9 cellular contexts compared by ENCODE assay signal in genomic region chr13:107203146-107203847, GRCh38.
DNase-seq lines count a peak whose midpoint lies in the region; ATAC-seq, FAIRE-seq and TF ChIP-seq lines count a peak whose summit lies in the region.
"Had no signal": no experiment of that assay in that cellular context is flagged by ENCODE, and none has a peak within 500 bp of the region (broad histone marks: within the 10 kb centered on the region; RNA-seq: fewer than 3 reads in every experiment).

No MANE protein-coding gene starts in this region.

- no peaks in the 10 kb centered on the region for H3K9me3 Mint-ChIP-seq in activated T-cell treated with anti-CD3 and anti-CD28 coated beads, Interleukin-2, amount 50 U/mL, for 24 hours
- H3K9me3 Mint-ChIP-seq: activated naive CD4-positive, alpha-beta T cell treated with anti-CD3 and anti-CD28 coated beads, Interleukin-2, amount 50 U/mL, for 24 hours had no signal

- H3K9me3 ChIP-seq in HepG2 (ENCODE audit: low read length): no peaks in the 10 kb centered on the region
- no peaks in the 10 kb centered on the region for H3K9me3 ChIP-seq in aorta (ENCODE audit: control insufficient read depth, low read length)

- POLR2A ChIA-PET in HepG2 (lab: Yijun Ruan, JAX): no interaction called here

- H3K36me3 Mint-ChIP-seq in activated T-cell treated with anti-CD3 and anti-CD28 coated beads, Interleukin-2, amount 50 U/mL, for 24 hours (ENCODE audit: low read depth): no peaks in the 10 kb centered on the region
- H3K36me3 Mint-ChIP-seq: activated naive CD4-positive, alpha-beta T cell treated with anti-CD3 and anti-CD28 coated beads, Interleukin-2, amount 50 U/mL, for 24 hours had no signal

- no TSS peak for BruUV-seq in HepG2 (replicated peaks; lab: Mats Ljungman, UMichigan)

- H2AFZ ChIP-seq in HepG2 (ENCODE audit: low read length): no peak overlapping the region

- no peak for TF ChIP-seq RAD21 in HepG2 (CRISPR knock-in tag; IDR thresholded peaks at IDR 0.05)

- no peak overlapping the region for H3K9ac ChIP-seq in HepG2 (ENCODE audit: insufficient read depth, low read depth, low read length)

- H3K4me2 ChIP-seq in HepG2 (ENCODE audit: low read depth, low read length): no peak overlapping the region

- peak; percentile 77 for FAIRE-seq in HepG2 (lab: Jason Lieb, UNC)

- TF ChIP-seq POLR2A in HepG2 (IDR thresholded peaks at IDR 0.05; ENCODE audit: insufficient read depth in 1 of 2, low read depth in 2 of 2, low read length in 2 of 2): no peak

- TF ChIP-seq EP300 in HepG2 (IDR thresholded peaks at IDR 0.05; ENCODE audit: low read depth in 2 of 2, low read length in 2 of 2) (no peak), HepG2 (CRISPR knock-in tag; IDR thresholded peaks at IDR 0.05; ENCODE audit: borderline replicate concordance) (no peak)

- in situ Hi-C loops in HepG2 (cut with HindIII; ENCODE audit: extremely low pct_ligation_motif_present, low pct_unique_long_range_greater_than_20kb): loop anchor here (25.0 kb wide), 1 partner anchor 659 kb away; a partner anchor contains a TSS

- CTCF ChIA-PET in HepG2 (lab: Yijun Ruan, JAX; ENCODE audit: low intra/inter-chr PET ratio, low total read pairs): no interaction called here

- H3K36me3 ChIP-seq in HepG2 (replicated peaks in 1 of 2; ENCODE audit: control insufficient read depth in 1 of 2, insufficient read depth in 2 of 2, low read length in 2 of 2) (no peaks in the 10 kb centered on the region), aorta (ENCODE audit: control insufficient read depth in 1 of 2, insufficient read depth in 2 of 2, low read length in 1 of 2) (no peaks in the 10 kb centered on the region)

- H3K27me3 Mint-ChIP-seq in activated T-cell treated with anti-CD3 and anti-CD28 coated beads, Interleukin-2, amount 50 U/mL, for 24 hours: peaks cover 9% of the 10 kb centered on the region

- intact Hi-C loops in HepG2 (cut with micrococcal nuclease; ENCODE audit: unreplicated experiment) (no loop called here), aorta (cut with DNase I) (loop anchor here in 1 of 2 donors (10.0 kb wide), 1 partner anchor 172 kb away; no protein-coding TSS in a partner anchor)

- H3K27ac ChIP-seq in HepG2 (ENCODE audit: extremely low read length, insufficient read depth, low read length) (no peak overlapping the region), aorta (ENCODE audit: low read depth in 1 of 2, low read length in 2 of 2) (no peak overlapping the region)

- DNase-seq in COR-L47 (lab: John Stamatoyannopoulos, UW) (peak; percentile 13), HCEC 1CT (peak; percentile 22), amniotic epithelial cell (ENCODE audit: low read depth) (peak; percentile 37), HepG2 (ENCODE audit: low spot score) (peak; percentile 63), aorta (no peak)
- no peak for DNase-seq in activated T-cell treated with anti-CD3 and anti-CD28 coated beads, Interleukin-2, amount 50 U/mL, for 24 hours

- WGBS in HepG2 (ENCODE audit: low lambda C conversion rate): 15% methylated on average over 6 of the region's 11 CpGs
- 70 to 73% methylated on average over 11 of the region's 11 CpGs for WGBS in aorta, 2 donors

- no peaks in the 10 kb centered on the region for H4K20me1 ChIP-seq in HepG2 (ENCODE audit: insufficient read depth, low read length)

- no peaks in the 10 kb centered on the region for H3K79me2 ChIP-seq in HepG2 (ENCODE audit: insufficient read depth, low read length)

- peaks cover 0 to 4% of the 10 kb centered on the region in 2 experiments; a peak in 1 of 5 replicates for H3K27me3 ChIP-seq in HepG2 (ENCODE audit: control insufficient read depth in 1 of 2, insufficient read depth in 2 of 2, low read length in 2 of 2)
- H3K27me3 ChIP-seq in aorta (ENCODE audit: control insufficient read depth in 1 of 2, insufficient read depth in 2 of 2, low read length in 1 of 2): peaks cover 0 to 2% of the 10 kb centered on the region in 2 donors

- H3K4me3 Mint-ChIP-seq in activated T-cell treated with anti-CD3 and anti-CD28 coated beads, Interleukin-2, amount 50 U/mL, for 24 hours: no peak overlapping the region
- H3K4me3 Mint-ChIP-seq: activated naive CD4-positive, alpha-beta T cell treated with anti-CD3 and anti-CD28 coated beads, Interleukin-2, amount 50 U/mL, for 24 hours had no signal

- H3K4me3 ChIP-seq in HepG2 (replicated peaks in 1 of 3; ENCODE audit: insufficient read depth in 1 of 3, low read depth in 2 of 3, low read length in 3 of 3) (no peak overlapping the region), aorta (ENCODE audit: low read length in 2 of 2) (no peak overlapping the region)

- ATAC-seq in HepG2 (peak; percentile 93), GM21717 (IDR thresholded peaks at IDR 0.05; ENCODE audit: unreplicated experiment) (no peak), aorta (ENCODE audit: low FRiP score) (no peak), HG03457 (IDR thresholded peaks at IDR 0.05; ENCODE audit: unreplicated experiment) (no peak)

- no peaks in the 10 kb centered on the region for H3K4me1 Mint-ChIP-seq in activated T-cell treated with anti-CD3 and anti-CD28 coated beads, Interleukin-2, amount 50 U/mL, for 24 hours (ENCODE audit: low read depth)
- H3K4me1 Mint-ChIP-seq: activated naive CD4-positive, alpha-beta T cell treated with anti-CD3 and anti-CD28 coated beads, Interleukin-2, amount 50 U/mL, for 24 hours had no signal

- H3K4me1 ChIP-seq in HepG2 (ENCODE audit: insufficient read depth, low read length) (peaks cover 13% of the 10 kb centered on the region), aorta (ENCODE audit: control insufficient read depth in 1 of 2, insufficient read depth in 2 of 2, low read length in 2 of 2) (no peaks in the 10 kb centered on the region)

- H3K27ac Mint-ChIP-seq in activated T-cell treated with anti-CD3 and anti-CD28 coated beads, Interleukin-2, amount 50 U/mL, for 24 hours: no peak overlapping the region
- H3K27ac Mint-ChIP-seq: activated naive CD4-positive, alpha-beta T cell treated with anti-CD3 and anti-CD28 coated beads, Interleukin-2, amount 50 U/mL, for 24 hours had no signal

- TF ChIP-seq CTCF in HepG2 (CRISPR knock-in tag; IDR thresholded peaks at IDR 0.05): peak; percentile 66

TF ChIP-seq in HepG2, 621 proteins besides CTCF, POLR2A, EP300 and RAD21 (continues in another document):
- TF ChIP-seq CBX1 (IDR thresholded peaks at IDR 0.05; ENCODE audit: low read depth) (no peak), MXD1 (CRISPR knock-in tag; IDR thresholded peaks at IDR 0.05) (no peak), TFDP2 (CRISPR knock-in tag; IDR thresholded peaks at IDR 0.05) (peak; percentile 48; the same call in 1 of the 2 replicates), PBX3 (CRISPR knock-in tag; IDR thresholded peaks at IDR 0.05; ENCODE audit: borderline replicate concordance) (no peak), ZNF720 (CRISPR knock-in tag; IDR thresholded peaks at IDR 0.05) (no peak), HMGXB4 (CRISPR knock-in tag; IDR thresholded peaks at IDR 0.05; ENCODE audit: borderline replicate concordance in 1 of 2, low read depth in 1 of 2) (peak in 1 of 2 experiments; percentile 23; a peak in 1 of 4 replicates), TEAD3 (CRISPR knock-in tag; optimal IDR thresholded peaks at IDR 0.05; ENCODE audit: borderline replicate concordance) (peak; percentile 31), XRCC5 (optimal IDR thresholded peaks at IDR 0.05; ENCODE audit: low read length) (peak; percentile 21), ELF4 (CRISPR knock-in tag; IDR thresholded peaks at IDR 0.05; ENCODE audit: borderline replicate concordance) (no peak), NFKB2 (CRISPR knock-in tag; IDR thresholded peaks at IDR 0.05; ENCODE audit: borderline replicate concordance) (no peak), ZNF75D (CRISPR knock-in tag; IDR thresholded peaks at IDR 0.05; ENCODE audit: borderline replicate concordance) (no peak)

Comparison
In these comparisons a context has a peak if more than half of its experiments do, and no peak if none do; other contexts are left out.
1. DNase-seq: peak in COR-L47 (single experiment), HCEC 1CT (single experiment), amniotic epithelial cell (single experiment) and HepG2 (single experiment); none in aorta (0 of 2) and activated T-cell treated with anti-CD3 and anti-CD28 coated beads, Interleukin-2, amount 50 U/mL, for 24 hours (single experiment).